16 cellular contexts compared by ENCODE assay signal in genomic region chr16:80200079-80200478, GRCh38.
DNase-seq lines count a peak whose midpoint lies in the region; ATAC-seq, FAIRE-seq and TF ChIP-seq lines count a peak whose summit lies in the region.
"Had no signal": no experiment of that assay in that cellular context is flagged by ENCODE, and none has a peak within 500 bp of the region (broad histone marks: within the 10 kb centered on the region; RNA-seq: fewer than 3 reads in every experiment).

No MANE protein-coding gene starts in this region.

- TF ChIP-seq CTCF in fibroblast of the aortic adventitia (IDR thresholded peaks at IDR 0.05; ENCODE audit: insufficient read depth, low read length) = no peak
- no peak for TF ChIP-seq CTCF in mucosa of descending colon (IDR thresholded peaks at IDR 0.05)

- ATAC-seq in mucosa of descending colon = peak; percentile 52
- ATAC-seq: K562 had no signal

- H3K36me3 ChIP-seq in mucosa of descending colon (ENCODE audit: low read depth) = no peaks in the 10 kb centered on the region
- H3K36me3 ChIP-seq: BE2C had no signal

- intact Hi-C loops in mucosa of descending colon (cut with DNase I, micrococcal nuclease) = no loop called here

- DNase-seq in Caki2 (ENCODE audit: low read depth) (peak; percentile 70), RCC 7860 (ENCODE audit: low spot score) (peak; percentile 95), fibroblast of the aortic adventitia (ENCODE audit: low read depth) (peak; percentile 10), mucosa of descending colon (no peak), DMS53 treated with DMSO at 0.1 percent for 48 hours (lab: John Stamatoyannopoulos, UW; ENCODE audit: unreplicated experiment) (no peak), NCI-H748 treated with DMSO at 0.1 percent for 48 hours (lab: John Stamatoyannopoulos, UW) (no peak), SKM-1 (lab: John Stamatoyannopoulos, UW; ENCODE audit: unreplicated experiment) (no peak)
- no peak for DNase-seq in activated CD4-positive, CD25-positive, alpha-beta regulatory T cell (lab: John Stamatoyannopoulos, UW)
- DNase-seq: BE2C; CD4-positive, alpha-beta memory T cell; DMS153; HCEC 1CT had no signal

- no peak overlapping the region for H3K4me3 ChIP-seq in fibroblast of the aortic adventitia (ENCODE audit: low read depth, low read length)
- H3K4me3 ChIP-seq in mucosa of descending colon = no peak overlapping the region
- H3K4me3 ChIP-seq: K562 had no signal

- H3K9me3 ChIP-seq in mucosa of descending colon = no peaks in the 10 kb centered on the region
- H3K9me3 ChIP-seq: BE2C had no signal

- in situ Hi-C loops in Caki2 (cut with HindIII; ENCODE audit: low pct_unique_long_range_greater_than_20kb, low sequenced_read_pairs) = no loop called here

- FAIRE-seq in RCC 7860 (lab: Jason Lieb, UNC) = peak; percentile 97
- FAIRE-seq: D721Med, G401.6, GM12892, K562 had no signal

- peaks cover 3% of the 10 kb centered on the region for H3K4me1 ChIP-seq in mucosa of descending colon (ENCODE audit: low read depth)
- H3K4me1 ChIP-seq: BE2C had no signal

Comparison
In these comparisons a context has a peak if more than half of its experiments do, and no peak if none do; other contexts are left out.
1. DNase-seq: peak in Caki2 (single experiment), RCC 7860 (single experiment) and fibroblast of the aortic adventitia (single experiment); none in mucosa of descending colon (0 of 3), DMS53 treated with DMSO at 0.1 percent for 48 hours (single experiment), NCI-H748 treated with DMSO at 0.1 percent for 48 hours (single experiment), SKM-1 (single experiment) and activated CD4-positive, CD25-positive, alpha-beta regulatory T cell (0 of 4).